ENCODE assay signal across 8 cellular contexts in the genomic region with DNA sequence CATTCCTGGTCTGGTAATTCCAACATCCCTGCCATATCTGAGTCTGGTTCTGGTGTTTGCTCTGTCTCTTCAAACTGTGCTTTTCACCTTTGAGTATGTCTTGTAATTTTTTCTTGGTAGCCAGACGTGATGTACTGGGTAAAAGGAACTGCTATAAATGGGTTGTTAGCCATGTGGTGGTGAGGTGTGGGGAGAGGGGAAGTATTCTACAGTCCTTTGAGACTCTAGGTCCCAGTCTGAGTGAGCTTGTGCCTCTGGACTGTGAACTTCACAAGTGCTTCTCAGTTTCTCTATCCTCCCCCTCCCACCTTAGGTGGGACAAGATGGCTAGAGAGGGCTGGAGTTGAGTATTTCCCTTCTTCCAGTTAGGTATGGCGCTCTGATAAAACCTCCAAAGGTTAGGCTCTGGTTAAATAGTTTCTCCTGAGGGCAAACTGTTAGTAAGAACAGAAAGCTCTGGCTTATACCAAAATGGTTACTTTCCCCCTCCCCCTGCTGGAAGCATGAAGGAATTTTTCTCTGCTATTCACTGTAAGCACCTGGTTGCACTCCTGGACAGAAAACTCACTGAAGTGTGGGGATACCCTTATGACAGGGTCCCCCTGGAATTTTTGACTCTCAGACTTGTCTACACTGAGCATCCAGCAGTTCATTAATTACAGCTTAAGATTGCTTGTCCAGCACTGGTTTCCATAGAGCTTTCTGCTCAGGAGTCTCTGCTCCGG.
DNase-seq lines count a peak whose midpoint lies in the region; ATAC-seq, FAIRE-seq and TF ChIP-seq lines count a peak whose summit lies in the region.
"Had no signal": no experiment of that assay in that cellular context is flagged by ENCODE, and none has a peak within 500 bp of the region (broad histone marks: within the 10 kb centered on the region; RNA-seq: fewer than 3 reads in every experiment).

No MANE protein-coding gene starts in this region.

- WGBS in GM12878 (ENCODE audit: insufficient coverage, insufficient replicate concordance, low lambda C conversion rate, missing lambda C conversion rate) = 46% methylated on average over 3 of the region's 3 CpGs

- FAIRE-seq in GM12878 (lab: Jason Lieb, UNC) = peak; percentile 90

- H3K36me3 Mint-ChIP-seq in neural crest cell (ENCODE audit: low read depth) = peaks cover 2% of the 10 kb centered on the region

- no peak overlapping the region for H3K4me3 ChIP-seq in DOHH2 (ENCODE audit: low read length)
- H3K4me3 ChIP-seq in GM12878 = no peak overlapping the region

- ATAC-seq in HG03378 (IDR thresholded peaks at IDR 0.05; ENCODE audit: unreplicated experiment) (peak; percentile 32), GM12878 (peak; percentile 46)

- H3K4me1 ChIP-seq in DOHH2 (ENCODE audit: control insufficient read depth, low read length) (0 out of 2 replicates have a peak, but pooled peaks cover 7% of the 10 kb centered on the region), GM12878 (ENCODE audit: control insufficient read depth, insufficient read depth, low read length) (peaks cover 10% of the 10 kb centered on the region)

- TF ChIP-seq EP300 in GM12878 (IDR thresholded peaks at IDR 0.05; ENCODE audit: borderline replicate concordance in 1 of 2, control insufficient read depth in 1 of 2, low read depth in 2 of 2, low read length in 2 of 2) = no peak

- no TSS peak for BruUV-seq in GM12878 (replicated peaks; lab: Mats Ljungman, UMichigan)

- TF ChIP-seq POLR2A in GM12878 (IDR thresholded peaks at IDR 0.05; ENCODE audit: low read depth, low read length) = no peak

- H3K36me3 ChIP-seq in DOHH2 (ENCODE audit: control insufficient read depth, low read length) (no peaks in the 10 kb centered on the region), GM12878 (ENCODE audit: control insufficient read depth in 2 of 2, insufficient read depth in 2 of 2, low read length in 1 of 2) (no peaks in the 10 kb centered on the region)

- H3K27me3 ChIP-seq in DOHH2 (ENCODE audit: control insufficient read depth, low read length) (peaks cover 20% of the 10 kb centered on the region), GM12878 (replicated peaks in 1 of 2; ENCODE audit: control insufficient read depth in 2 of 2, insufficient read depth in 2 of 2, low read length in 1 of 2) (no peaks in the 10 kb centered on the region)

- H2AFZ ChIP-seq in GM12878 (ENCODE audit: control insufficient read depth, low read depth, low read length) = no peak overlapping the region

- H3K79me2 ChIP-seq in DOHH2 (ENCODE audit: control insufficient read depth, low read length) (no peaks in the 10 kb centered on the region), GM12878 (ENCODE audit: control insufficient read depth, insufficient read depth, low read length) (no peaks in the 10 kb centered on the region)

- POLR2A ChIA-PET in GM12878 (lab: Charles Lee) = no interaction called here

- TF ChIP-seq CTCF in DOHH2 (IDR thresholded peaks at IDR 0.05; ENCODE audit: low read depth, low read length, poor library complexity, severe bottlenecking) (peak; percentile 10), GM12878 (IDR thresholded peaks at IDR 0.05 in 2 of 3, conservative IDR thresholded peaks at IDR 0.05 in 1 of 3; ENCODE audit: control insufficient read depth in 2 of 3, extremely low read depth in 1 of 3, insufficient read depth in 1 of 3, low read depth in 3 of 3, low read length in 3 of 3) (peak in 1 of 3 experiments; percentile 10; a peak in 1 of 6 replicates), neural crest cell (conservative IDR thresholded peaks at IDR 0.05) (peak; percentile 48), GM13976 (IDR thresholded peaks at IDR 0.05; ENCODE audit: borderline replicate concordance, control extremely low read depth, extremely low read depth, insufficient read depth, missing control alignments) (no peak)

- H3K27ac Mint-ChIP-seq in neural crest cell (ENCODE audit: unreplicated experiment) = no peak overlapping the region

- H3K9ac ChIP-seq in GM12878 (ENCODE audit: control insufficient read depth, insufficient read depth, low read length) = no peak overlapping the region

- no peak overlapping the region for H3K4me3 Mint-ChIP-seq in neural crest cell

- RAD21 ChIA-PET in GM12878 (lab: Charles Lee; ENCODE audit: unreplicated experiment) = no interaction called here

- no peaks in the 10 kb centered on the region for H3F3A ChIP-seq in DOHH2 (ENCODE audit: control insufficient read depth, insufficient read depth)

- H3K9me2 ChIP-seq in DOHH2 (replicated peaks; ENCODE audit: control insufficient read depth, low read length) = no peaks in the 10 kb centered on the region

- no peak for TF ChIP-seq RAD21 in GM12878 (IDR thresholded peaks at IDR 0.05; ENCODE audit: insufficient read depth, low read depth, low read length)

- in situ Hi-C loops in GM12878 (cut with MboI) = no loop called here
- in situ Hi-C loops in GM13976 (cut with MboI; ENCODE audit: low sequenced_read_pairs, unreplicated experiment) = no loop called here

- H3K9me3 Mint-ChIP-seq in neural crest cell = no peaks in the 10 kb centered on the region

- SMC1A ChIA-PET in GM12878 (lab: Charles Lee; ENCODE audit: uncharacterized antibody, unreplicated experiment) = no interaction called here

- H3K27ac ChIP-seq in DOHH2 (ENCODE audit: low read depth, low read length) (no peak overlapping the region), GM12878 (ENCODE audit: control insufficient read depth, insufficient read depth) (no peak overlapping the region)

- no peaks in the 10 kb centered on the region for H4K20me1 ChIP-seq in DOHH2 (ENCODE audit: control insufficient read depth, insufficient read depth, low read depth, low read length)
- no peaks in the 10 kb centered on the region for H4K20me1 ChIP-seq in GM12878 (ENCODE audit: control insufficient read depth, insufficient read depth)

- H3K4me2 ChIP-seq in DOHH2 (ENCODE audit: low read length) (no peak overlapping the region), GM12878 (ENCODE audit: control insufficient read depth, insufficient read depth) (no peak overlapping the region)

- peaks cover 21% of the 10 kb centered on the region for H3K4me1 Mint-ChIP-seq in neural crest cell

- CTCF ChIA-PET in GM12878 (lab: Yijun Ruan, JAX) = interaction anchor here (0.7 kb wide), 1 partner anchor 419 kb away, joined by 3 read pairs; no protein-coding TSS in a partner anchor

- no peaks in the 10 kb centered on the region for H3K9me3 ChIP-seq in DOHH2 (ENCODE audit: control insufficient read depth, insufficient read depth, low read length)
- no peaks in the 10 kb centered on the region; the same call in 2 of the 3 replicates for H3K9me3 ChIP-seq in GM12878 (replicated peaks; ENCODE audit: control insufficient read depth, insufficient read depth, low read length)

- DNase-seq in GM12878 (ENCODE audit: low read depth, low spot score) (peak; percentile 33), neural crest cell (ENCODE audit: low read depth, low spot score) (no peak), GM13976 (ENCODE audit: low spot score) (no peak), GOT3 (lab: John Stamatoyannopoulos, UW) (no peak)
- DNase-seq in effector CD4-positive, alpha-beta T cell = no peak
- DNase-seq: NCI-H748 treated with DMSO at 0.1 percent for 48 hours had no signal

- H3K27me3 Mint-ChIP-seq in neural crest cell (ENCODE audit: low read depth) = no peaks in the 10 kb centered on the region

- intact Hi-C loops in GM12878 (cut with micrococcal nuclease; ENCODE audit: unreplicated experiment) = loop anchor here (5.0 kb wide), 1 partner anchor 247 kb away; a partner anchor contains a TSS

TF ChIP-seq in GM12878, 131 proteins besides CTCF, POLR2A, EP300 and RAD21:
- TF ChIP-seq, protein P1, sequence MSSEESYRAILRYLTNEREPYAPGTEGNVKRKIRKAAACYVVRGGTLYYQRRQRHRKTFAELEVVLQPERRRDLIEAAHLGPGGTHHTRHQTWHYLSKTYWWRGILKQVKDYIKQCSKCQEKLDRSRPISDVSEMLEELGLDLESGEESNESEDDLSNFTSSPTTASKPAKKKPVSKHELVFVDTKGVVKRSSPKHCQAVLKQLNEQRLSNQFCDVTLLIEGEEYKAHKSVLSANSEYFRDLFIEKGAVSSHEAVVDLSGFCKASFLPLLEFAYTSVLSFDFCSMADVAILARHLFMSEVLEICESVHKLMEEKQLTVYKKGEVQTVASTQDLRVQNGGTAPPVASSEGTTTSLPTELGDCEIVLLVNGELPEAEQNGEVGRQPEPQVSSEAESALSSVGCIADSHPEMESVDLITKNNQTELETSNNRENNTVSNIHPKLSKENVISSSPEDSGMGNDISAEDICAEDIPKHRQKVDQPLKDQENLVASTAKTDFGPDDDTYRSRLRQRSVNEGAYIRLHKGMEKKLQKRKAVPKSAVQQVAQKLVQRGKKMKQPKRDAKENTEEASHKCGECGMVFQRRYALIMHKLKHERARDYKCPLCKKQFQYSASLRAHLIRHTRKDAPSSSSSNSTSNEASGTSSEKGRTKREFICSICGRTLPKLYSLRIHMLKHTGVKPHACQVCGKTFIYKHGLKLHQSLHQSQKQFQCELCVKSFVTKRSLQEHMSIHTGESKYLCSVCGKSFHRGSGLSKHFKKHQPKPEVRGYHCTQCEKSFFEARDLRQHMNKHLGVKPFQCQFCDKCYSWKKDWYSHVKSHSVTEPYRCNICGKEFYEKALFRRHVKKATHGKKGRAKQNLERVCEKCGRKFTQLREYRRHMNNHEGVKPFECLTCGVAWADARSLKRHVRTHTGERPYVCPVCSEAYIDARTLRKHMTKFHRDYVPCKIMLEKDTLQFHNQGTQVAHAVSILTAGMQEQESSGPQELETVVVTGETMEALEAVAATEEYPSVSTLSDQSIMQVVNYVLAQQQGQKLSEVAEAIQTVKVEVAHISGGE (CRISPR knock-in tag; IDR thresholded peaks at IDR 0.05) = no peak
- TF ChIP-seq TAF1 (IDR thresholded peaks at IDR 0.05; ENCODE audit: borderline replicate concordance, low read depth, low read length) (no peak), SRF (IDR thresholded peaks at IDR 0.05; ENCODE audit: low read depth in 2 of 2, low read length in 2 of 2) (peak in 1 of 2 experiments; percentile 11; a peak in 1 of 4 replicates)
